ENCODE assay signal across 8 cellular contexts in the genomic region with DNA sequence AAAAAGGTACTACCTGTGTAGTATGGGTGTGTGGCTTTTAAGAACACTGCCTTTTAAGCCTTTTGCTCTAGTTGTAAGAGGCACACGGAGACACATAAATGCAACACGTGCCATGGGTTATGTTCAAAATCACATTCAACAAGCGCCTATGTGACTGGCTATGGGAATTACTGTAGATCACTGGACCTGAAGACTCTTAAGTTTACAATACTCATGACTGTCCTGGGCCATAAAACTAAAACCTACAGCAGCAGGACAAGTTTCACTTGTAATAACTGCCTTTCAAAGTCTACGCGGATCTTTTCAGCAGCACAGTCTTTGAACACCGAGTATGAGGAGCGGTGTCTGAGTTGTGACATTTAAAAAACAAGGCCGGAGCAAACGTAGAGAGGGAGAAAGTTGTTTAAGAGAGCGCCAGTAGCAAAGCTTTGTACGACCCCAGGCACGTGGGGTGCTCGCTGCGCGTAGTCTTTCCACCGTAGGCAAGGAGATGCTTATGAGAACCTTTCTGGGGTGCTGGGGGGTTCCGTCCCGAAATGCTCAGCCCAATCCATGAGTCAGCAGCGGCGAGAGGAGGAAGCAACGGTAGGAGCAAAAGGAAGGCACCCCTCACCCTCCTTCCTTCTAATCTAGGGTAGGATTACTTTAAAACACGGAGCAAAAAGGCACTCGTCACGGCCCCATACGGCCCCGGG. TPM values are rescaled to one million over a fixed set of nuclear protein-coding genes. Genes with fewer than 3 reads are reported as not detected.
DNase-seq lines count a peak whose midpoint lies in the region; ATAC-seq, FAIRE-seq and TF ChIP-seq lines count a peak whose summit lies in the region.

No MANE protein-coding gene starts in this region.

- H4K20me1 ChIP-seq in GM12878 (ENCODE audit: control insufficient read depth, insufficient read depth), result no peaks in the 10 kb centered on the region

- intact Hi-C loops in heart left ventricle (cut with DNase I), result loop anchor here in 5 of 10 donors (5.0 kb wide), 2 partner anchors 47 to 52 kb away; partner anchors contain the start of gene PMPCB (in 4 of the 5)
- intact Hi-C loops in left ventricle myocardium superior (cut with micrococcal nuclease), result no loop called here
- intact Hi-C loops in GM12878 (cut with micrococcal nuclease; ENCODE audit: unreplicated experiment), result loop anchor here (1.0 to 10.0 kb wide), 3 partner anchors 47 to 199 kb away; partner anchors contain the start of genes NAPEPLD and PMPCB

- H3K9me3 ChIP-seq in heart left ventricle (no peaks in the 10 kb centered on the region), GM12878 (replicated peaks; ENCODE audit: control insufficient read depth, insufficient read depth, low read length) (no peaks in the 10 kb centered on the region)

- RAD21 ChIA-PET in GM12878 (lab: Charles Lee; ENCODE audit: unreplicated experiment), result interaction anchor here (0.6 kb wide), 2 partner anchors 15 to 211 kb away, joined by 3 read pairs; no protein-coding TSS in a partner anchor

- FAIRE-seq in GM12878 (lab: Jason Lieb, UNC), result no peak

- no peaks in the 10 kb centered on the region for H3K27me3 ChIP-seq in heart left ventricle
- no peaks in the 10 kb centered on the region for H3K27me3 ChIP-seq in GM12878 (replicated peaks in 1 of 2; ENCODE audit: control insufficient read depth in 2 of 2, insufficient read depth in 2 of 2, low read length in 1 of 2)
- no peaks in the 10 kb centered on the region for H3K27me3 ChIP-seq in kidney epithelial cell (ENCODE audit: control insufficient read depth, insufficient read depth, low read length)

- no peak for TF ChIP-seq RAD21 in GM12878 (IDR thresholded peaks at IDR 0.05; ENCODE audit: insufficient read depth, low read depth, low read length)

- 1 to 2% (median 1%) methylated on average over 24 to 26 of the region's 26 CpGs for WGBS in heart left ventricle, 4 donors
- WGBS in GM12878 (ENCODE audit: insufficient coverage, insufficient replicate concordance, low lambda C conversion rate, missing lambda C conversion rate), result under 1% methylated on average over 26 of the region's 26 CpGs

- peaks cover 0 to 34% (median 28%) of the 10 kb centered on the region in 9 donors for H3K36me3 ChIP-seq in heart left ventricle
- peaks cover 0 to 19% of the 10 kb centered on the region in 2 experiments; a peak in 2 of 4 replicates for H3K36me3 ChIP-seq in GM12878 (ENCODE audit: control insufficient read depth in 2 of 2, insufficient read depth in 2 of 2, low read length in 1 of 2)
- peaks cover 2% of the 10 kb centered on the region for H3K36me3 ChIP-seq in kidney epithelial cell (ENCODE audit: control insufficient read depth, insufficient read depth, low read length)

- peak overlapping the region; percentile 77 for H3K4me2 ChIP-seq in GM12878 (ENCODE audit: control insufficient read depth, insufficient read depth)

- BruUV-seq in GM12878 (replicated peaks; lab: Mats Ljungman, UMichigan), result TSS peak; percentile 63

- peak overlapping the region; percentile 97 for H2AFZ ChIP-seq in GM12878 (ENCODE audit: control insufficient read depth, low read depth, low read length)

- CTCF ChIA-PET in GM12878 (lab: Yijun Ruan, JAX), result interaction anchor here (1.2 to 1.5 kb wide), 3 partner anchors 14 to 62 kb away, joined by 3 read pairs; no protein-coding TSS in a partner anchor

- POLR2A ChIA-PET in GM12878 (lab: Charles Lee), result interaction anchor here (0.5 kb wide), 1 partner anchor 10 kb away, joined by 4 read pairs; no protein-coding TSS in a partner anchor

- peak in 1 of 5 donors; percentile 36 for DNase-seq in heart left ventricle
- DNase-seq in left ventricle myocardium superior, result no peak
- peak; percentile 29 for DNase-seq in SK-MEL-5 (ENCODE audit: low read depth, low spot score)
- DNase-seq in GM12878 (ENCODE audit: low read depth, low spot score), result no peak
- DNase-seq in kidney epithelial cell (ENCODE audit: low read depth), result no peak
- peak; percentile 39 for DNase-seq in stimulated activated CD4-positive, alpha-beta T cell treated with anti-CD3 and anti-CD28 coated beads, Interleukin-4, amount 100 ng/mL, for 1 hour
- no peak for DNase-seq in NCI-H524 treated with DMSO at 0.1 percent for 48 hours (lab: John Stamatoyannopoulos, UW)

- H3K79me2 ChIP-seq in GM12878 (ENCODE audit: control insufficient read depth, insufficient read depth, low read length), result peaks cover 70% of the 10 kb centered on the region

- no peak for TF ChIP-seq POLR2A in heart left ventricle (IDR thresholded peaks at IDR 0.05)
- TF ChIP-seq POLR2A in GM12878 (IDR thresholded peaks at IDR 0.05; ENCODE audit: low read depth, low read length), result no peak

- in situ Hi-C loops in SK-MEL-5 (cut with HindIII; ENCODE audit: low pct_unique_long_range_greater_than_20kb, low sequenced_read_pairs) (loop anchor here (5.0 kb wide), 1 partner anchor 37 kb away; no protein-coding TSS in a partner anchor), GM12878 (cut with MboI) (loop anchor here (25.0 kb wide), 1 partner anchor 1743 kb away; no protein-coding TSS in a partner anchor)

- SMC1A ChIA-PET in GM12878 (lab: Charles Lee; ENCODE audit: uncharacterized antibody, unreplicated experiment), result interaction anchor here (0.8 to 1.9 kb wide), 4 partner anchors 8 to 48 kb away, joined by 3 to 5 read pairs (median 4); no protein-coding TSS in a partner anchor

- no peak for TF ChIP-seq EP300 in GM12878 (IDR thresholded peaks at IDR 0.05; ENCODE audit: borderline replicate concordance in 1 of 2, control insufficient read depth in 1 of 2, low read depth in 2 of 2, low read length in 2 of 2)

- no peak for TF ChIP-seq CTCF in heart left ventricle (IDR thresholded peaks at IDR 0.05)
- TF ChIP-seq CTCF in GM12878 (IDR thresholded peaks at IDR 0.05 in 2 of 3, conservative IDR thresholded peaks at IDR 0.05 in 1 of 3; ENCODE audit: control insufficient read depth in 2 of 3, extremely low read depth in 1 of 3, insufficient read depth in 1 of 3, low read depth in 3 of 3, low read length in 3 of 3), result no peak
- TF ChIP-seq CTCF in kidney epithelial cell (IDR thresholded peaks at IDR 0.05; ENCODE audit: insufficient read depth, low read length, poor library complexity, severe bottlenecking), result no peak

- H3K4me3 ChIP-seq in heart left ventricle (peak overlapping the region; percentile 75 to 99 (median 90)), GM12878 (peak overlapping the region; percentile 83), kidney epithelial cell (ENCODE audit: low read depth, low read length) (peak overlapping the region; percentile 90)

- H3K9ac ChIP-seq in GM12878 (ENCODE audit: control insufficient read depth, insufficient read depth, low read length), result peak overlapping the region; percentile 92

- ATAC-seq in heart left ventricle, result peak in 2 of 4 donors; percentile 3 to 18
- ATAC-seq in left ventricle myocardium superior, result no peak
- ATAC-seq in HG03025 (IDR thresholded peaks at IDR 0.05; ENCODE audit: low FRiP score, unreplicated experiment), result peak; percentile 23
- peak; percentile 32 for ATAC-seq in GM12878

- H3K27ac ChIP-seq in heart left ventricle, result peak overlapping the region; percentile 56 to 91 (median 82)
- peak overlapping the region; percentile 87 for H3K27ac ChIP-seq in GM12878 (ENCODE audit: control insufficient read depth, insufficient read depth)

- H3K4me1 ChIP-seq in heart left ventricle (peaks cover 5 to 50% (median 30%) of the 10 kb centered on the region in 12 donors), GM12878 (ENCODE audit: control insufficient read depth, insufficient read depth, low read length) (peaks cover 7% of the 10 kb centered on the region)

RNA-seq across cellular contexts. Expression of gene DNAJC2, which starts 0.7 kb away (rescaled TPM):
- total RNA-seq in heart left ventricle (10 to 100 TPM in 8 of 9 donors, 1 to 10 TPM in 1; 6.9 to 18.3 (median 13.2) TPM), left ventricle myocardium superior (13.9 TPM), GM12878 (2014; rRNA removed) (22.9 and 23.7 TPM in 2 replicates), GM12878 (2014; rRNA removed; fragmentation: Illumina TruSeq; extraction: Trizol) (50.4 and 53.8 TPM in 2 replicates), GM12878 (2021) (32.4 and 34.2 TPM in 2 replicates), kidney epithelial cell (22.5 and 32.4 TPM in 2 replicates)
- polyA plus RNA-seq in heart left ventricle (10 to 100 TPM; 18.7 to 24.5 TPM), GM12878 (2011; rRNA removed) (25.7 and 38.3 TPM in 2 replicates), GM12878 (2014; fragmentation: Illumina TruSeq; extraction: Trizol) (54.4 and 77.7 TPM in 2 replicates), GM12878 (2014; fragmentation: Nextera tagmentation; extraction: Ambion mirVana) (10 to 100 TPM; 18.2 to 26.8 TPM), GM12878 (2014; rRNA removed) (25.2 and 27.0 TPM in 2 replicates), GM12878 (2016; fragmentation: Nextera tagmentation; extraction: Ambion mirVana) (10 to 100 TPM; 60.3 to 63.1 TPM)
- total RNA-seq in SK-MEL-5 (2014; rRNA removed; shearing (Covaris generic)), result 42.6 and 44.3 TPM in 2 replicates
- 32.2 and 37.8 TPM in 2 replicates for polyA plus RNA-seq in SK-MEL-5 (2015; cell fraction: cytosol; rRNA removed)
- 149 and 154 TPM in 2 replicates for polyA plus RNA-seq in SK-MEL-5 (2015; cell fraction: nucleus; rRNA removed)
- 57.8 and 66.4 TPM in 2 replicates for total RNA-seq in GM12878 (2013; cell fraction: nucleolus; rRNA removed)
- polyA plus RNA-seq in GM12878 (2011; ENCODE audit: low read depth), result 17.4 TPM
- polyA plus RNA-seq in GM12878 (2011; cell fraction: cytosol; rRNA removed), result 7.5 and 9.6 TPM in 2 replicates
- polyA plus RNA-seq in GM12878 (2011; cell fraction: nucleus; rRNA removed), result 35.5 and 39.8 TPM in 2 replicates
- polyA plus RNA-seq in GM12878 (2012), result 26.1 and 26.3 TPM in 2 replicates
- 6.7 and 11.0 TPM in 2 replicates for polyA minus RNA-seq in GM12878 (2011; rRNA and poly(A)+ RNA removed)
- 6.4 and 6.7 TPM in 2 replicates for polyA minus RNA-seq in GM12878 (2011; cell fraction: cytosol; rRNA and poly(A)+ RNA removed)
- 15.4 and 27.6 TPM in 2 replicates for polyA minus RNA-seq in GM12878 (2011; cell fraction: nucleus; rRNA and poly(A)+ RNA removed)

RNA-seq across cellular contexts. Expression of gene PSMC2, which starts 3.5 kb away (rescaled TPM):
- 100 to 1,000 TPM; 110 to 142 (median 123) TPM for total RNA-seq in heart left ventricle
- polyA plus RNA-seq in heart left ventricle, result 100 to 1,000 TPM in 1 of 2 donors, 10 to 100 TPM in 1; 87.7 to 214 TPM
- total RNA-seq in left ventricle myocardium superior, result 117 TPM
- 375 and 389 TPM in 2 replicates for total RNA-seq in SK-MEL-5 (2014; rRNA removed; shearing (Covaris generic))
- polyA plus RNA-seq in SK-MEL-5 (2015; cell fraction: cytosol; rRNA removed), result 205 and 214 TPM in 2 replicates
- polyA plus RNA-seq in SK-MEL-5 (2015; cell fraction: nucleus; rRNA removed), result 201 and 218 TPM in 2 replicates
- total RNA-seq in GM12878 (2013; cell fraction: nucleolus; rRNA removed), result 33.1 and 40.9 TPM in 2 replicates
- total RNA-seq in GM12878 (2014; rRNA removed), result 117 and 148 TPM in 2 replicates
- 191 and 201 TPM in 2 replicates for total RNA-seq in GM12878 (2014; rRNA removed; fragmentation: Illumina TruSeq; extraction: Trizol)
- 125 and 129 TPM in 2 replicates for total RNA-seq in GM12878 (2021)
- polyA plus RNA-seq in GM12878 (2011; ENCODE audit: low read depth), result 83.2 TPM
- polyA plus RNA-seq in GM12878 (2011; rRNA removed), result 202 and 260 TPM in 2 replicates
- polyA plus RNA-seq in GM12878 (2011; cell fraction: cytosol; rRNA removed), result 97.4 and 110 TPM in 2 replicates
- polyA plus RNA-seq in GM12878 (2011; cell fraction: nucleus; rRNA removed), result 87.3 and 124 TPM in 2 replicates
- 108 and 122 TPM in 2 replicates for polyA plus RNA-seq in GM12878 (2012)
- 238 and 295 TPM in 2 replicates for polyA plus RNA-seq in GM12878 (2014; fragmentation: Illumina TruSeq; extraction: Trizol)
- 100 to 1,000 TPM; 330 to 347 TPM for polyA plus RNA-seq in GM12878 (2014; fragmentation: Nextera tagmentation; extraction: Ambion mirVana)
- polyA plus RNA-seq in GM12878 (2014; rRNA removed), result 124 and 143 TPM in 2 replicates
- polyA plus RNA-seq in GM12878 (2016; fragmentation: Nextera tagmentation; extraction: Ambion mirVana), result 100 to 1,000 TPM; 247 to 255 TPM
- polyA minus RNA-seq in GM12878 (2011; rRNA and poly(A)+ RNA removed), result 82.9 and 111 TPM in 2 replicates
- polyA minus RNA-seq in GM12878 (2011; cell fraction: cytosol; rRNA and poly(A)+ RNA removed), result 33.4 and 43.0 TPM in 2 replicates
- polyA minus RNA-seq in GM12878 (2011; cell fraction: nucleus; rRNA and poly(A)+ RNA removed), result 12.8 and 20.2 TPM in 2 replicates
- 110 and 115 TPM in 2 replicates for total RNA-seq in kidney epithelial cell

RNA-seq across cellular contexts. Expression of gene PMPCB, which starts 46.7 kb away (rescaled TPM):
- total RNA-seq in heart left ventricle (10 to 100 TPM; 57.8 to 95.7 (median 73.3) TPM), left ventricle myocardium superior (79.3 TPM), GM12878 (2014; rRNA removed) (70.3 and 83.1 TPM in 2 replicates), GM12878 (2014; rRNA removed; fragmentation: Illumina TruSeq; extraction: Trizol) (91.0 and 93.3 TPM in 2 replicates), GM12878 (2021) (80.6 and 84.1 TPM in 2 replicates), kidney epithelial cell (49.5 and 59.0 TPM in 2 replicates)
- polyA plus RNA-seq in heart left ventricle (10 to 100 TPM; 57.4 to 65.5 TPM), GM12878 (2011; rRNA removed) (136 and 199 TPM in 2 replicates), GM12878 (2014; fragmentation: Illumina TruSeq; extraction: Trizol) (101 and 140 TPM in 2 replicates), GM12878 (2014; fragmentation: Nextera tagmentation; extraction: Ambion mirVana) (100 to 1,000 TPM; 150 to 163 TPM), GM12878 (2014; rRNA removed) (70.2 and 81.1 TPM in 2 replicates), GM12878 (2016; fragmentation: Nextera tagmentation; extraction: Ambion mirVana) (100 to 1,000 TPM; 103 to 105 TPM)
- 137 and 146 TPM in 2 replicates for total RNA-seq in SK-MEL-5 (2014; rRNA removed; shearing (Covaris generic))
- polyA plus RNA-seq in SK-MEL-5 (2015; cell fraction: cytosol; rRNA removed), result 92.4 and 104 TPM in 2 replicates
- polyA plus RNA-seq in SK-MEL-5 (2015; cell fraction: nucleus; rRNA removed), result 261 and 283 TPM in 2 replicates
- 83.0 and 83.6 TPM in 2 replicates for total RNA-seq in GM12878 (2013; cell fraction: nucleolus; rRNA removed)
- 90.3 TPM for polyA plus RNA-seq in GM12878 (2011; ENCODE audit: low read depth)
- polyA plus RNA-seq in GM12878 (2011; cell fraction: cytosol; rRNA removed), result 79.6 and 91.2 TPM in 2 replicates
- polyA plus RNA-seq in GM12878 (2011; cell fraction: nucleus; rRNA removed), result 96.2 and 103 TPM in 2 replicates
- polyA plus RNA-seq in GM12878 (2012), result 93.5 and 112 TPM in 2 replicates
- 58.6 and 65.3 TPM in 2 replicates for polyA minus RNA-seq in GM12878 (2011; rRNA and poly(A)+ RNA removed)
- 18.6 and 28.2 TPM in 2 replicates for polyA minus RNA-seq in GM12878 (2011; cell fraction: cytosol; rRNA and poly(A)+ RNA removed)
- 24.3 and 33.5 TPM in 2 replicates for polyA minus RNA-seq in GM12878 (2011; cell fraction: nucleus; rRNA and poly(A)+ RNA removed)

Comparison
In these comparisons a context has a peak if more than half of its experiments do, and no peak if none do; other contexts are left out.
1. DNase-seq: peak in SK-MEL-5 (single experiment) and stimulated activated CD4-positive, alpha-beta T cell treated with anti-CD3 and anti-CD28 coated beads, Interleukin-4, amount 100 ng/mL, for 1 hour (single experiment); none in left ventricle myocardium superior (single experiment), GM12878 (single experiment), kidney epithelial cell (single experiment) and NCI-H524 treated with DMSO at 0.1 percent for 48 hours (single experiment).
2. Peak in every context shown above with its lines, with median percentiles within 50 percentile points of each other: H3K4me3 ChIP-seq.